ENCODE assay signal across 28 cellular contexts in genomic region chr6:35184580-35185301, GRCh38. TPM values are rescaled to one million over a fixed set of nuclear protein-coding genes. Genes with fewer than 3 reads are reported as not detected.
DNase-seq lines count a peak whose midpoint lies in the region; ATAC-seq, FAIRE-seq and TF ChIP-seq lines count a peak whose summit lies in the region.
"Had no signal": no experiment of that assay in that cellular context is flagged by ENCODE, and none has a peak within 500 bp of the region (broad histone marks: within the 10 kb centered on the region; RNA-seq: fewer than 3 reads in every experiment).

No MANE protein-coding gene starts in this region.

- no peak overlapping the region for H3K9ac ChIP-seq in neural progenitor cell

- 52% methylated on average over 9 of the region's 9 CpGs for WGBS in pancreas, 2 donors

- H3K36me3 ChIP-seq in breast epithelium = no peaks in the 10 kb centered on the region
- no peaks in the 10 kb centered on the region for H3K36me3 ChIP-seq in SJSA1
- H3K36me3 ChIP-seq in thoracic aorta = no peaks in the 10 kb centered on the region
- H3K36me3 ChIP-seq in pancreas = no peaks in the 10 kb centered on the region
- H3K36me3 ChIP-seq in neural progenitor cell = no peaks in the 10 kb centered on the region
- H3K36me3 ChIP-seq: MG63, neutrophil, tibial nerve had no signal

- POLR2A ChIA-PET in MCF 10A (lab: Yijun Ruan, JAX) = interaction anchor here (0.6 to 1.4 kb wide), 3 partner anchors 15 to 144 kb away, joined by 3 to 4 read pairs (median 4); no protein-coding TSS in a partner anchor

- H3K4me1 Mint-ChIP-seq in MCF 10A (ENCODE audit: insufficient read depth, unreplicated experiment) (peaks cover 47% of the 10 kb centered on the region), neural progenitor cell (peaks cover 16% of the 10 kb centered on the region)

- H3K4me3 Mint-ChIP-seq in MCF 10A (ENCODE audit: unreplicated experiment) = no peak overlapping the region
- H3K4me3 Mint-ChIP-seq in neural progenitor cell = no peak overlapping the region
- H3K4me3 Mint-ChIP-seq: activated CD8-positive, alpha-beta T cell treated with anti-CD3 and anti-CD28 coated beads for 36 hours; activated naive CD8-positive, alpha-beta T cell; CD4-positive, alpha-beta T cell; GM23338; stimulated activated naive CD8-positive, alpha-beta T cell treated with anti-CD3 and anti-CD28 coated beads, Interleukin-15, Interleukin-2, amounts not matched to agents 100 ng/mL and 50 ng/mL, for 24 hours had no signal

- H3K4me3 ChIP-seq in breast epithelium = no peak overlapping the region
- no peak overlapping the region for H3K4me3 ChIP-seq in SJSA1
- no peak overlapping the region for H3K4me3 ChIP-seq in thoracic aorta
- no peak overlapping the region for H3K4me3 ChIP-seq in pancreas
- no peak overlapping the region for H3K4me3 ChIP-seq in neural progenitor cell
- H3K4me3 ChIP-seq: GM23338, MG63, SK-N-MC, tibial nerve had no signal

- H3K27ac Mint-ChIP-seq in MCF 10A (ENCODE audit: low read depth, unreplicated experiment) (peak overlapping the region; percentile 17), neural progenitor cell (no peak overlapping the region)
- H3K27ac Mint-ChIP-seq: activated CD8-positive, alpha-beta T cell treated with anti-CD3 and anti-CD28 coated beads for 36 hours; activated naive CD8-positive, alpha-beta T cell; activated T-helper 2 cell treated with anti-CD3 and anti-CD28 coated beads, Interferon-gamma antibody, Interleukin-2, Interleukin-4, amounts not matched to agents 10 μg/mL and 5 μg/mL and 100 μg/mL, durations not matched to agents 14 hours and 24 hours and 36 hours; CD4-positive, alpha-beta T cell; GM23338; stimulated activated naive CD8-positive, alpha-beta T cell treated with anti-CD3 and anti-CD28 coated beads, Interleukin-15, Interleukin-2, amounts not matched to agents 100 ng/mL and 50 ng/mL, for 24 hours had no signal

- no peaks in the 10 kb centered on the region for H3K36me3 Mint-ChIP-seq in MCF 10A (ENCODE audit: insufficient read depth, unreplicated experiment)
- H3K36me3 Mint-ChIP-seq in neural progenitor cell = no peaks in the 10 kb centered on the region
- H3K36me3 Mint-ChIP-seq: activated naive CD8-positive, alpha-beta T cell had no signal

- DNase-seq in MCF 10A (ENCODE audit: unreplicated experiment) (no peak), breast epithelium (ENCODE audit: low spot score in 2 of 2) (no peak), SJSA1 (ENCODE audit: low read depth in 1 of 2, low spot score in 2 of 2) (no peak), left lobe of liver (ENCODE audit: low spot score) (no peak), thoracic aorta (ENCODE audit: low spot score) (no peak), pancreas (no peak), NCI-H1105 (lab: John Stamatoyannopoulos, UW) (no peak), neural progenitor cell (ENCODE audit: low spot score) (no peak)
- DNase-seq: activated CD8-positive, alpha-beta T cell treated with anti-CD3 and anti-CD28 coated beads for 36 hours; AML-193; CD4-positive, alpha-beta T cell; glutamatergic neuron; NCI-H2029 treated with DMSO at 0.1 percent for 48 hours; RPMI8226 had no signal

- intact Hi-C loops in MCF 10A (cut with micrococcal nuclease) = no loop called here
- intact Hi-C loops in breast epithelium (cut with DNase I; ENCODE audit: low total_unique reads) = no loop called here
- intact Hi-C loops in pancreas (cut with DNase I) = no loop called here

- no TSS peak for BruUV-seq in MCF 10A (replicated peaks; lab: Mats Ljungman, UMichigan)

- H3K9me3 Mint-ChIP-seq in MCF 10A (ENCODE audit: unreplicated experiment) (no peaks in the 10 kb centered on the region), neural progenitor cell (no peaks in the 10 kb centered on the region)
- H3K9me3 Mint-ChIP-seq: activated CD8-positive, alpha-beta T cell treated with anti-CD3 and anti-CD28 coated beads for 36 hours; activated T-helper 2 cell treated with anti-CD3 and anti-CD28 coated beads, Interferon-gamma antibody, Interleukin-2, Interleukin-4, amounts not matched to agents 10 μg/mL and 5 μg/mL and 100 μg/mL, durations not matched to agents 14 hours and 24 hours and 36 hours; CD4-positive, alpha-beta T cell; GM23338; stimulated activated naive CD8-positive, alpha-beta T cell treated with anti-CD3 and anti-CD28 coated beads, Interleukin-15, Interleukin-2, amounts not matched to agents 100 ng/mL and 50 ng/mL, for 24 hours had no signal

- H3F3A ChIP-seq in neural progenitor cell (ENCODE audit: low read depth) = no peaks in the 10 kb centered on the region

- CTCF ChIA-PET in MCF 10A (lab: Yijun Ruan, JAX) = interaction anchor here (0.6 to 1.7 kb wide), 3 partner anchors 21 to 401 kb away, joined by 3 to 5 read pairs (median 4); no protein-coding TSS in a partner anchor

- peak; percentile 24 for ATAC-seq in left lobe of liver
- no peak for ATAC-seq in thoracic aorta (ENCODE audit: insufficient number of reproducible peaks, low FRiP score, low read depth)
- ATAC-seq in pancreas = no peak
- ATAC-seq: activated CD8-positive, alpha-beta T cell treated with anti-CD3 and anti-CD28 coated beads for 36 hours; GM23338 had no signal

- no peak overlapping the region for H3K4me2 ChIP-seq in neural progenitor cell
- H3K4me2 ChIP-seq: GM23338 had no signal

- H3K27ac ChIP-seq in breast epithelium (no peak overlapping the region), SJSA1 (peak overlapping the region; percentile 54), thoracic aorta (peak overlapping the region; percentile 86 to 88), pancreas (peak overlapping the region in 2 of 4 donors; percentile 30 to 33), neural progenitor cell (no peak overlapping the region)
- H3K27ac ChIP-seq: neutrophil, SK-N-MC, tibial nerve had no signal

- peaks cover 0 to 2% of the 10 kb centered on the region in 2 donors for H3K4me1 ChIP-seq in breast epithelium
- peaks cover 50% of the 10 kb centered on the region for H3K4me1 ChIP-seq in SJSA1 (replicated peaks)
- H3K4me1 ChIP-seq in thoracic aorta (ENCODE audit: control insufficient read depth in 1 of 2, low read depth in 2 of 2) = peaks cover 29 to 59% of the 10 kb centered on the region in 2 donors
- H3K4me1 ChIP-seq in pancreas = peaks cover 0 to 6% (median 0%) of the 10 kb centered on the region in 3 donors
- H3K4me1 ChIP-seq in neural progenitor cell = no peaks in the 10 kb centered on the region

- no peaks in the 10 kb centered on the region for H3K79me2 ChIP-seq in neural progenitor cell (ENCODE audit: low read depth)

- H3K27me3 ChIP-seq in breast epithelium (no peaks in the 10 kb centered on the region), SJSA1 (replicated peaks) (no peaks in the 10 kb centered on the region), thoracic aorta (replicated peaks; ENCODE audit: insufficient read depth) (no peaks in the 10 kb centered on the region), pancreas (no peaks in the 10 kb centered on the region), neural progenitor cell (peaks cover 23% of the 10 kb centered on the region)
- H3K27me3 ChIP-seq: MG63 had no signal

- H3K9me3 ChIP-seq in breast epithelium (no peaks in the 10 kb centered on the region), SJSA1 (replicated peaks) (no peaks in the 10 kb centered on the region), thoracic aorta (no peaks in the 10 kb centered on the region), pancreas (no peaks in the 10 kb centered on the region), neural progenitor cell (ENCODE audit: low read depth) (no peaks in the 10 kb centered on the region)
- H3K9me3 ChIP-seq: MG63, neutrophil, tibial nerve had no signal

- TF ChIP-seq POLR2A in breast epithelium (IDR thresholded peaks at IDR 0.05) = no peak

- H3K27me3 Mint-ChIP-seq in MCF 10A (ENCODE audit: insufficient read depth, unreplicated experiment) (no peaks in the 10 kb centered on the region), neural progenitor cell (ENCODE audit: insufficient read depth, low read depth) (peaks cover 2% of the 10 kb centered on the region)

- TF ChIP-seq CTCF in MCF 10A (IDR thresholded peaks at IDR 0.05; ENCODE audit: unreplicated experiment) (no peak), breast epithelium (IDR thresholded peaks at IDR 0.05) (no peak), thoracic aorta (IDR thresholded peaks at IDR 0.05) (no peak), pancreas (IDR thresholded peaks at IDR 0.05) (no peak), neural progenitor cell (IDR thresholded peaks at IDR 0.05) (no peak)

- H2AFZ ChIP-seq in neural progenitor cell (replicated peaks) = no peak overlapping the region
- H2AFZ ChIP-seq: GM23338 had no signal

- no peak for FAIRE-seq in pancreas (lab: Jason Lieb, UNC)

- H4K20me1 ChIP-seq in neural progenitor cell (ENCODE audit: low read depth) = no peaks in the 10 kb centered on the region

RNA-seq across cellular contexts. Expression of gene SCUBE3, which starts 29.0 kb away (rescaled TPM):
- total RNA-seq in MCF 10A (2022) = not detected in 2 replicates
- under 1 TPM; under 0.01 to 0.33 (median under 0.01) TPM for total RNA-seq in breast epithelium
- 2.6 and 4.7 TPM in 2 replicates for total RNA-seq in SJSA1 (2014; rRNA removed; shearing (Covaris generic))
- 0.03 TPM for total RNA-seq in left lobe of liver
- total RNA-seq in thoracic aorta = 100 to 1,000 TPM in 1 of 2 donors, 10 to 100 TPM in 1; 75.6 to 101 TPM
- total RNA-seq in pancreas = under 1 TPM in 5 of 6 donors, not detected in 1; 0.03 to 0.12 (median 0.03) TPM
- under 1 TPM; 0.02 to 0.15 TPM for polyA plus RNA-seq in pancreas
- total RNA-seq in neural progenitor cell (ENCODE audit: low replicate concordance) = 9.0 and 11.4 TPM in 2 replicates
- total RNA-seq: activated CD8-positive, alpha-beta T cell treated with anti-CD3 and anti-CD28 coated beads for 36 hours; activated T-helper 2 cell treated with anti-CD3 and anti-CD28 coated beads, Interferon-gamma antibody, Interleukin-2, Interleukin-4, amounts not matched to agents 10 μg/mL and 5 μg/mL and 100 μg/mL, durations not matched to agents 14 hours and 24 hours and 36 hours; CD4-positive, alpha-beta T cell; T-helper 2 cell treated with Interferon-gamma antibody and Interleukin-4, amounts not matched to agents 100 ng/mL and 5 ng/mL, for 36 hours had no signal

RNA-seq across cellular contexts. Expression of gene TCP11, which starts 43.6 kb away (rescaled TPM):
- total RNA-seq in MCF 10A (2022) = not detected in 2 replicates
- total RNA-seq in breast epithelium = under 1 TPM in 2 of 3 donors, not detected in 1; 0.32 to 0.66 TPM
- 0.60 and 1.6 TPM in 2 replicates for total RNA-seq in SJSA1 (2014; rRNA removed; shearing (Covaris generic))
- not detected for total RNA-seq in left lobe of liver
- not detected for total RNA-seq in thoracic aorta
- under 1 TPM in 1 of 6 donors, not detected in 5; 0.34 TPM for total RNA-seq in pancreas
- under 1 TPM in 1 of 2 donors, not detected in 1; 0.14 TPM for polyA plus RNA-seq in pancreas
- 0.25 TPM in 1 of 2 replicates, not detected in the other for total RNA-seq in neural progenitor cell (ENCODE audit: low replicate concordance)
- total RNA-seq: A172; activated CD8-positive, alpha-beta T cell treated with anti-CD3 and anti-CD28 coated beads for 36 hours; activated T-helper 2 cell treated with anti-CD3 and anti-CD28 coated beads, Interferon-gamma antibody, Interleukin-2, Interleukin-4, amounts not matched to agents 10 μg/mL and 5 μg/mL and 100 μg/mL, durations not matched to agents 14 hours and 24 hours and 36 hours; CD4-positive, alpha-beta T cell; epithelial cell of proximal tubule; GM23338; kidney epithelial cell; mesenteric fat pad; skeletal muscle tissue; T-helper 2 cell treated with Interferon-gamma antibody and Interleukin-4, amounts not matched to agents 100 ng/mL and 5 ng/mL, for 36 hours had no signal
- polyA plus RNA-seq: GM23338 had no signal

Comparison
In these comparisons a context has a peak if more than half of its experiments do, and no peak if none do; other contexts are left out.
1. H3K27ac ChIP-seq: peak in SJSA1 (single experiment) and thoracic aorta (2 of 2); none in breast epithelium (0 of 2) and neural progenitor cell (single experiment).